Comparison of ENCODE assay signal across 8 cellular contexts in the genomic region with DNA sequence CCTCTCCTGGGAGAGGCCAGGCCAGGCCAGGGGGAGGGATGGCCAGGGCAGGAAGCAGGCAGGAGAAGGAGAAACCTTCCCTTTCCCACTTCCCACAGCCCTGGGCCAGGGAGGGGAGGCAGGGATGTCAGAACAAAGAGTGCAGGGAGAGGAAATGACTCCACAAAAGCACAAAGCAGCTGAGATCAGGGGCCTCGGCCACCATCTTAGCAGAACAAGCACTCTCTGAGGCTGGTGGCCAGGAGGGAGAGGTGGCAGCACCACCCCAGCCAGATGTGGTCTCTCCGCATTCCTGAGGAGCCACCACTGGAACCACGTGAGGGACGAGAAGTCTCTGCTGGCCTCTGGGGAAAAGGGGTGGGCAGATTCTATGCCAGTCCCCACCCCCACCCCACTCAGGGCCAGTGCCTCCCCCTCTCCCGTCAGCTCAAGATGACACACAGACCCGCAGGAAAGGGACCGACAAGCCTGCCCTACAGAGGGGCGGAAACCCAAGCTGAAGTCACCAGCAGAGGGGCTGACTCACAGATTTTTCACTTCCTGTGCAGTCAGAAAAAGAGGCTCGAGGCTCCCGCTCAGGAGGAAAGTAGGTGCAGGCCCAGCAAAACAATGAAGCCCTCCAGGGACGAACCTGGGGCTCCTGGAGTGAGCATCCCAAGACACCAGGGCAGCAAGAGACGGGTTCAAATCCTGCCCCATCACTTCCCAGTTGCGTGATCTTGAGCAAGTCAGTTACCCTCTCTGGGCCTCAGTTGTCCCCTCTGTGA. TPM values are rescaled to one million over a fixed set of nuclear protein-coding genes. Genes with fewer than 3 reads are reported as not detected.
DNase-seq lines count a peak whose midpoint lies in the region; ATAC-seq and TF ChIP-seq lines count a peak whose summit lies in the region.

No MANE protein-coding gene starts in this region.

- peaks cover 3% of the 10 kb centered on the region for H3K36me3 Mint-ChIP-seq in CD4-positive, CD25-positive, alpha-beta regulatory T cell
- H3K36me3 Mint-ChIP-seq in dendritic cell treated with granulocyte-macrophage colony-stimulating factor and Interleukin-4, amounts not matched to agents 40 ng/mL and 50 ng/mL, for 4 days (ENCODE audit: low read depth), result no peaks in the 10 kb centered on the region
- peaks cover 1% of the 10 kb centered on the region for H3K36me3 Mint-ChIP-seq in endodermal cell (ENCODE audit: low read depth)

- H3K27ac Mint-ChIP-seq in CD4-positive, CD25-positive, alpha-beta regulatory T cell, result peak overlapping the region; percentile 91 to 98 (median 94)
- peak overlapping the region; percentile 83 for H3K27ac Mint-ChIP-seq in dendritic cell treated with granulocyte-macrophage colony-stimulating factor and Interleukin-4, amounts not matched to agents 40 ng/mL and 50 ng/mL, for 4 days
- peak overlapping the region; percentile 97 to 99 for H3K27ac Mint-ChIP-seq in stimulated activated naive CD8-positive, alpha-beta T cell treated with anti-CD3 and anti-CD28 coated beads, Interleukin-15, amount 100 ng/mL, for 72 hours
- H3K27ac Mint-ChIP-seq in endodermal cell, result no peak overlapping the region

- no peaks in the 10 kb centered on the region for H3K27me3 ChIP-seq in CD4-positive, CD25-positive, alpha-beta regulatory T cell (ENCODE audit: control insufficient read depth, insufficient read depth, low read length)
- H3K27me3 ChIP-seq in endodermal cell (ENCODE audit: control insufficient read depth, insufficient read depth, low read length, poor library complexity, severe bottlenecking), result no peaks in the 10 kb centered on the region

- H3K9me3 ChIP-seq in CD4-positive, CD25-positive, alpha-beta regulatory T cell (ENCODE audit: control insufficient read depth in 2 of 2, low read length in 2 of 2), result no peaks in the 10 kb centered on the region
- H3K9me3 ChIP-seq in endodermal cell (ENCODE audit: control insufficient read depth, low read length), result no peaks in the 10 kb centered on the region

- H3K9me3 Mint-ChIP-seq in CD4-positive, CD25-positive, alpha-beta regulatory T cell, result no peaks in the 10 kb centered on the region
- no peaks in the 10 kb centered on the region for H3K9me3 Mint-ChIP-seq in dendritic cell treated with granulocyte-macrophage colony-stimulating factor and Interleukin-4, amounts not matched to agents 40 ng/mL and 50 ng/mL, for 4 days
- H3K9me3 Mint-ChIP-seq in stimulated activated naive CD8-positive, alpha-beta T cell treated with anti-CD3 and anti-CD28 coated beads, Interleukin-15, amount 100 ng/mL, for 72 hours, result no peaks in the 10 kb centered on the region
- peaks cover 1% of the 10 kb centered on the region for H3K9me3 Mint-ChIP-seq in endodermal cell

- no peak overlapping the region for H3K9ac ChIP-seq in endodermal cell (ENCODE audit: extremely low read depth, low read length, poor library complexity, severe bottlenecking)

- no peak for TF ChIP-seq CTCF in endodermal cell (conservative IDR thresholded peaks at IDR 0.05)

- no peaks in the 10 kb centered on the region for H3K36me3 ChIP-seq in CD4-positive, CD25-positive, alpha-beta regulatory T cell (ENCODE audit: control insufficient read depth, insufficient read depth, low read length)
- no peaks in the 10 kb centered on the region for H3K36me3 ChIP-seq in endodermal cell (ENCODE audit: control insufficient read depth, insufficient read depth, low read length)

- H3K4me1 Mint-ChIP-seq in CD4-positive, CD25-positive, alpha-beta regulatory T cell, result peaks cover 12 to 93% (median 52%) of the 10 kb centered on the region in 4 donors
- H3K4me1 Mint-ChIP-seq in dendritic cell treated with granulocyte-macrophage colony-stimulating factor and Interleukin-4, amounts not matched to agents 40 ng/mL and 50 ng/mL, for 4 days (ENCODE audit: low read depth), result peaks cover 95% of the 10 kb centered on the region
- H3K4me1 Mint-ChIP-seq in stimulated activated naive CD8-positive, alpha-beta T cell treated with anti-CD3 and anti-CD28 coated beads, Interleukin-15, amount 100 ng/mL, for 72 hours, result peaks cover 95% of the 10 kb centered on the region
- H3K4me1 Mint-ChIP-seq in endodermal cell, result peaks cover 8% of the 10 kb centered on the region

- WGBS in endodermal cell (ENCODE audit: insufficient coverage in 1 of 2, insufficient read length in 1 of 2), 2 experiments, result 83% methylated on average over 8 to 13 of the region's 13 CpGs

- H3K4me1 ChIP-seq in CD4-positive, CD25-positive, alpha-beta regulatory T cell (ENCODE audit: control insufficient read depth, insufficient read depth, low read length, poor library complexity, severe bottlenecking), result peaks cover 100% of the 10 kb centered on the region
- no peaks in the 10 kb centered on the region for H3K4me1 ChIP-seq in endodermal cell (ENCODE audit: control insufficient read depth, insufficient read depth, low read length)

- H3K4me3 Mint-ChIP-seq in CD4-positive, CD25-positive, alpha-beta regulatory T cell, result peak overlapping the region; percentile 80 to 95 (median 86)
- H3K4me3 Mint-ChIP-seq in dendritic cell treated with granulocyte-macrophage colony-stimulating factor and Interleukin-4, amounts not matched to agents 40 ng/mL and 50 ng/mL, for 4 days, result peak overlapping the region; percentile 58
- H3K4me3 Mint-ChIP-seq in stimulated activated naive CD8-positive, alpha-beta T cell treated with anti-CD3 and anti-CD28 coated beads, Interleukin-15, amount 100 ng/mL, for 72 hours, result peak overlapping the region; percentile 89 to 97
- no peak overlapping the region for H3K4me3 Mint-ChIP-seq in endodermal cell

- H3K4me3 ChIP-seq in CD4-positive, CD25-positive, alpha-beta regulatory T cell (ENCODE audit: low read depth, low read length), result peak overlapping the region; percentile 67
- no peak overlapping the region for H3K4me3 ChIP-seq in endodermal cell (ENCODE audit: low read length)

- intact Hi-C loops in dendritic cell treated with granulocyte-macrophage colony-stimulating factor and Interleukin-4, amounts not matched to agents 40 ng/mL and 50 ng/mL, for 4 days (cut with micrococcal nuclease), result no loop called here

- ATAC-seq in CD4-positive, CD25-positive, alpha-beta regulatory T cell (ENCODE audit: low read depth in 2 of 2), result peak; percentile 89 to 90
- peak; percentile 57 for ATAC-seq in GM21423 (IDR thresholded peaks at IDR 0.05; ENCODE audit: unreplicated experiment)
- peak; percentile 96 for ATAC-seq in stimulated activated naive CD8-positive, alpha-beta T cell treated with anti-CD3 and anti-CD28 coated beads, Interleukin-15, amount 100 ng/mL, for 72 hours

- H3K27me3 Mint-ChIP-seq in CD4-positive, CD25-positive, alpha-beta regulatory T cell, result no peaks in the 10 kb centered on the region
- peaks cover 8% of the 10 kb centered on the region for H3K27me3 Mint-ChIP-seq in dendritic cell treated with granulocyte-macrophage colony-stimulating factor and Interleukin-4, amounts not matched to agents 40 ng/mL and 50 ng/mL, for 4 days
- H3K27me3 Mint-ChIP-seq in stimulated activated naive CD8-positive, alpha-beta T cell treated with anti-CD3 and anti-CD28 coated beads, Interleukin-15, amount 100 ng/mL, for 72 hours, result no peaks in the 10 kb centered on the region
- H3K27me3 Mint-ChIP-seq in endodermal cell (ENCODE audit: insufficient read depth), result peaks cover 2% of the 10 kb centered on the region

- H3K27ac ChIP-seq in CD4-positive, CD25-positive, alpha-beta regulatory T cell (ENCODE audit: insufficient read depth, low read length, poor library complexity, severe bottlenecking), result peak overlapping the region; percentile 89
- H3K27ac ChIP-seq in endodermal cell (ENCODE audit: low read depth, low read length), result no peak overlapping the region

- peak; percentile 71 to 95 (median 80) for DNase-seq in CD4-positive, CD25-positive, alpha-beta regulatory T cell
- DNase-seq in KG1 (lab: John Stamatoyannopoulos, UW), result peak; percentile 79
- DNase-seq in activated CD4-positive, alpha-beta T cell treated with anti-CD3 and anti-CD28 coated beads for 4 hours, result peak; percentile 85 to 87
- DNase-seq in myocyte (ENCODE audit: low read depth), result peak; percentile 72
- peak; percentile 80 to 91 for DNase-seq in stimulated activated naive CD8-positive, alpha-beta T cell treated with anti-CD3 and anti-CD28 coated beads, Interleukin-15, amount 100 ng/mL, for 72 hours
- no peak for DNase-seq in endodermal cell

RNA-seq across cellular contexts. Expression of a gene that starts 24.1 kb away (rescaled TPM):
- 1.4 TPM for total RNA-seq in CD4-positive, CD25-positive, alpha-beta regulatory T cell
- 1 to 10 TPM; 1.0 to 2.0 (median 1.5) TPM for polyA plus RNA-seq in CD4-positive, CD25-positive, alpha-beta regulatory T cell
- total RNA-seq in myocyte (25.9 and 37.0 TPM in 2 replicates), endodermal cell (10 to 100 TPM in 1 of 2 donors, 1 to 10 TPM in 1; 7.6 to 18.7 TPM)
- polyA plus RNA-seq in myocyte (2012), result 17.1 TPM
- polyA plus RNA-seq in endodermal cell (2013, experiment 1 of 2), result 13.0 TPM
- polyA plus RNA-seq in endodermal cell (2013, experiment 2 of 2), result 13.1 TPM

RNA-seq across cellular contexts. Expression of a gene that starts 30.0 kb away (rescaled TPM):
- 101 TPM for total RNA-seq in CD4-positive, CD25-positive, alpha-beta regulatory T cell
- polyA plus RNA-seq in CD4-positive, CD25-positive, alpha-beta regulatory T cell, result 1 to 10 TPM; 1.4 to 4.7 (median 2.9) TPM
- 12.4 and 16.2 TPM in 2 replicates for total RNA-seq in myocyte
- polyA plus RNA-seq in myocyte (2012), result 41.3 TPM
- total RNA-seq in endodermal cell, result 1 to 10 TPM; 4.6 to 6.4 TPM
- 7.7 TPM for polyA plus RNA-seq in endodermal cell (2013, experiment 1 of 2)
- 6.8 TPM for polyA plus RNA-seq in endodermal cell (2013, experiment 2 of 2)
